ENCODE assay signal across 8 cellular contexts in the genomic region with DNA sequence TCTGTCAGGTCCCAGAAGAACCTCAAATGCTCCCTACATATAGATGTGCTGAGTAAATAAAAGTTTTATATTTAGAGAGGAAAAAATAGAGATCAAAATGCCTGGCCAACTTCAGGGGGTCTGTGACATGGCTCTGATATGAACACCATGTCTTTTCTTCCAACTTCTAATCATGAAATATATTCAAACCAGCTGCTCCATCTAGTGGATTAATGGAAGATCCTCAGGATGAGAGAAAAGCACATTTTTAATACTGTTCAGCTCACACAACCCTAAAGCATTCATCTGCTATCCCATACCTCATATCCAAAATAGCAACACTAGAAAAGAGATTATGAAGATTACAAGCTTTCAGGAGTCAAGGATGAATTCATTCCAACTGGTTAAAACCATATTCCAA. TPM values are rescaled to one million over a fixed set of nuclear protein-coding genes. Genes with fewer than 3 reads are reported as not detected.
DNase-seq lines count a peak whose midpoint lies in the region; ATAC-seq and TF ChIP-seq lines count a peak whose summit lies in the region.

No MANE protein-coding gene starts in this region.

- no peak for TF ChIP-seq POLR2A in tibial nerve (IDR thresholded peaks at IDR 0.05)

- H3K4me2 ChIP-seq in hepatocyte, result no peak overlapping the region

- H3K9me2 ChIP-seq in hepatocyte (replicated peaks; ENCODE audit: insufficient read depth), result no peaks in the 10 kb centered on the region

- no peaks in the 10 kb centered on the region for H3K4me1 ChIP-seq in hepatocyte (ENCODE audit: insufficient read depth)
- peaks cover 0 to 11% (median 0%) of the 10 kb centered on the region in 4 donors for H3K4me1 ChIP-seq in tibial nerve

- no peak for TF ChIP-seq EP300 in tibial nerve (IDR thresholded peaks at IDR 0.05)

- H3K9me3 ChIP-seq in hepatocyte (ENCODE audit: low read depth), result no peaks in the 10 kb centered on the region
- H3K9me3 ChIP-seq in tibial nerve, result peaks cover 0 to 11% (median 0%) of the 10 kb centered on the region in 4 donors

- TF ChIP-seq CTCF in GM06990 (IDR thresholded peaks at IDR 0.05; ENCODE audit: insufficient read depth, low read length, poor library complexity, severe bottlenecking), result peak; percentile 42
- peak; percentile 71 for TF ChIP-seq CTCF in hepatocyte (IDR thresholded peaks at IDR 0.05; ENCODE audit: poor library complexity)
- peak; percentile 34 to 74 (median 54) for TF ChIP-seq CTCF in tibial nerve (IDR thresholded peaks at IDR 0.05)

- H4K20me1 ChIP-seq in hepatocyte (ENCODE audit: insufficient read depth, poor library complexity, severe bottlenecking), result no peaks in the 10 kb centered on the region

- no peak overlapping the region for H2AFZ ChIP-seq in hepatocyte

- H3K27ac ChIP-seq in hepatocyte, result no peak overlapping the region
- H3K27ac ChIP-seq in tibial nerve, result no peak overlapping the region

- no peak for DNase-seq in GM06990 (ENCODE audit: extremely low read depth, insufficient read length)
- DNase-seq in NCI-H1092 treated with DMSO at 0.1 percent for 48 hours (lab: John Stamatoyannopoulos, UW), result peak; percentile 78
- peak; percentile 34 for DNase-seq in amniotic epithelial cell (ENCODE audit: low read depth)
- peak; percentile 47 for DNase-seq in hepatocyte (ENCODE audit: low spot score)
- no peak for DNase-seq in tibial nerve (ENCODE audit: low spot score in 2 of 2)
- no peak for DNase-seq in retina

- H3K27me3 ChIP-seq in GM06990 (replicated peaks; ENCODE audit: control insufficient read depth, insufficient read depth, low read length) (no peaks in the 10 kb centered on the region), hepatocyte (no peaks in the 10 kb centered on the region), tibial nerve (no peaks in the 10 kb centered on the region)

- ATAC-seq in HG03442 (IDR thresholded peaks at IDR 0.05; ENCODE audit: unreplicated experiment) (no peak), GM21390 (IDR thresholded peaks at IDR 0.05; ENCODE audit: unreplicated experiment) (no peak)

- H3K36me3 ChIP-seq in GM06990 (ENCODE audit: control insufficient read depth, insufficient read depth, low read length), result no peaks in the 10 kb centered on the region
- no peaks in the 10 kb centered on the region for H3K36me3 ChIP-seq in hepatocyte (replicated peaks; ENCODE audit: insufficient read depth, low read depth)
- peaks cover 0 to 16% (median 0%) of the 10 kb centered on the region in 3 donors for H3K36me3 ChIP-seq in tibial nerve

- H3K79me2 ChIP-seq in hepatocyte, result no peaks in the 10 kb centered on the region

- H3K4me3 ChIP-seq in GM06990 (replicated peaks; ENCODE audit: low read depth, low read length) (no peak overlapping the region), hepatocyte (no peak overlapping the region), tibial nerve (no peak overlapping the region)

RNA-seq across cellular contexts. Expression of gene DOCK9, which starts 56.0 kb away (rescaled TPM):
- total RNA-seq in hepatocyte (25.1 and 38.9 TPM in 2 replicates), tibial nerve (100 to 1,000 TPM; 147 to 258 (median 243) TPM)
- 16.4 and 23.6 TPM in 2 replicates for polyA plus RNA-seq in hepatocyte

Comparison
In these comparisons a context has a peak if more than half of its experiments do, and no peak if none do; other contexts are left out.
1. DNase-seq: peak in NCI-H1092 treated with DMSO at 0.1 percent for 48 hours (single experiment), amniotic epithelial cell (single experiment) and hepatocyte (single experiment); none in GM06990 (single experiment), tibial nerve (0 of 2) and retina (single experiment).
2. Peak in every context shown above with its lines, with median percentiles within 50 percentile points of each other: CTCF ChIP-seq.